ENCODE assay signal across 22 cellular contexts in genomic region chr3:50551293-50552057, GRCh38. TPM values are rescaled to one million over a fixed set of nuclear protein-coding genes. Genes with fewer than 3 reads are reported as not detected.
A peak's percentile ranks its signal among the peaks of the same experiment; 100 is the strongest.
DNase-seq lines count a peak whose midpoint lies in the region; ATAC-seq and TF ChIP-seq lines count a peak whose summit lies in the region.
"Had no signal": no experiment of that assay in that cellular context is flagged by ENCODE, and none has a peak within 500 bp of the region (broad histone marks: within the 10 kb centered on the region; RNA-seq: fewer than 3 reads in every experiment).

No MANE protein-coding gene starts in this region.

- TF ChIP-seq CTCF in Calu3 (IDR thresholded peaks at IDR 0.05; ENCODE audit: unreplicated experiment): no peak
- no peak for TF ChIP-seq CTCF in HEK293 (tag by site-specific recombination; IDR thresholded peaks at IDR 0.05)
- no peak for TF ChIP-seq CTCF in WERI-Rb-1 (IDR thresholded peaks at IDR 0.05; ENCODE audit: low read depth, low read length)

- no peak overlapping the region for H3K4me3 ChIP-seq in HEK293 (ENCODE audit: low read depth, low read length)
- H3K4me3 ChIP-seq in WERI-Rb-1 (ENCODE audit: low read depth, low read length): no peak overlapping the region
- H3K4me3 ChIP-seq: mucosa of descending colon, SK-N-MC, thoracic aorta had no signal

- peak; percentile 31 for DNase-seq in Calu3
- peak; percentile 74 for DNase-seq in WERI-Rb-1
- DNase-seq in left colon: no peak
- DNase-seq in HPDE6-E6E7 (ENCODE audit: extremely low spot score): no peak
- DNase-seq in HEK293T (ENCODE audit: extremely low spot score): no peak
- DNase-seq: activated CD4-positive, alpha-beta T cell treated with anti-CD3 and anti-CD28 coated beads, Interleukin-2, amount 50 U/mL, for 4 hours; activated naive CD4-positive, alpha-beta T cell; activated T-cell treated with anti-CD3 and anti-CD28 coated beads, Interleukin-2, amount 50 U/mL, for 1 hour; DMS 273 treated with DMSO at 0.1 percent for 48 hours; immature natural killer cell; mucosa of descending colon; stimulated activated CD4-positive, alpha-beta T cell treated with anti-CD3 and anti-CD28 coated beads, Interleukin-1b, Interleukin-23, amount 100 ng/mL, for 48 hours; stimulated activated naive CD4-positive, alpha-beta T cell had no signal

- intact Hi-C loops in Calu3 (cut with micrococcal nuclease; ENCODE audit: unreplicated experiment): no loop called here
- intact Hi-C loops in left colon (cut with DNase I, micrococcal nuclease): loop anchor here in 1 of 2 donors (10.0 kb wide), 1 partner anchor 197 kb away; the partner anchor contains the start of genes CYB561D2, NPRL2 and TMEM115

- no TSS peak for BruUV-seq in Calu3 (replicated peaks; lab: Mats Ljungman, UMichigan)

- ATAC-seq in left colon (peak; percentile 27), GM21447 (IDR thresholded peaks at IDR 0.05; ENCODE audit: unreplicated experiment) (no peak), GM19328 (IDR thresholded peaks at IDR 0.05; ENCODE audit: unreplicated experiment) (no peak)
- ATAC-seq: mucosa of descending colon had no signal

- H3K9me3 Mint-ChIP-seq in Calu3 (ENCODE audit: low read depth, unreplicated experiment): no peaks in the 10 kb centered on the region
- H3K9me3 Mint-ChIP-seq: immature natural killer cell; T-helper 2 cell treated with Interferon-gamma antibody and Interleukin-4, amounts not matched to agents 5 μg/mL and 100 μg/mL, for 36 hours had no signal

- H3K36me3 ChIP-seq in HEK293 (ENCODE audit: control insufficient read depth in 2 of 2, insufficient read depth in 1 of 2, low read length in 2 of 2): no peaks in the 10 kb centered on the region
- no peaks in the 10 kb centered on the region for H3K36me3 ChIP-seq in WERI-Rb-1
- H3K36me3 ChIP-seq: thoracic aorta had no signal

- H3K36me3 Mint-ChIP-seq in Calu3 (ENCODE audit: insufficient read depth, unreplicated experiment): no peaks in the 10 kb centered on the region
- H3K36me3 Mint-ChIP-seq: immature natural killer cell had no signal

- H3K4me1 Mint-ChIP-seq in Calu3 (ENCODE audit: low read depth, unreplicated experiment): no peaks in the 10 kb centered on the region

- no peak overlapping the region for H3K27ac Mint-ChIP-seq in Calu3 (ENCODE audit: unreplicated experiment)
- H3K27ac Mint-ChIP-seq: progenitor cell of endocrine pancreas; T-helper 2 cell treated with Interferon-gamma antibody and Interleukin-4, amounts not matched to agents 5 μg/mL and 100 μg/mL, for 36 hours had no signal

- H3K9me3 ChIP-seq in HEK293 (ENCODE audit: control insufficient read depth, insufficient read depth, low read depth, low read length): no peaks in the 10 kb centered on the region
- no peaks in the 10 kb centered on the region for H3K9me3 ChIP-seq in WERI-Rb-1 (ENCODE audit: severe bottlenecking)
- H3K9me3 ChIP-seq: mucosa of descending colon, thoracic aorta had no signal

- no peak overlapping the region for H3K4me3 Mint-ChIP-seq in Calu3 (ENCODE audit: low read depth, unreplicated experiment)
- H3K4me3 Mint-ChIP-seq: immature natural killer cell; T-helper 2 cell treated with Interferon-gamma antibody and Interleukin-4, amounts not matched to agents 5 μg/mL and 100 μg/mL, for 36 hours had no signal

- POLR2A ChIA-PET in HEK293 (lab: Yijun Ruan, JAX): no interaction called here
- POLR2A ChIA-PET in HEK293T (lab: Yijun Ruan, JAX): interaction anchor here (1.0 kb wide), 1 partner anchor 18 kb away, joined by 3 read pairs; the partner anchor contains the start of gene HEMK1

- no peaks in the 10 kb centered on the region for H3K4me1 ChIP-seq in HEK293 (ENCODE audit: control insufficient read depth, insufficient read depth, low read length)

- no peak overlapping the region for H3K27ac ChIP-seq in HEK293 (ENCODE audit: extremely low read depth, low read depth, low read length)
- H3K27ac ChIP-seq in WERI-Rb-1: no peak overlapping the region
- H3K27ac ChIP-seq: C4-2B, SK-N-MC, thoracic aorta had no signal

- CTCF ChIA-PET in Calu3 (lab: Charles Lee) (interaction anchor here (0.6 kb wide), 1 partner anchor 187 kb away, joined by 3 read pairs; no protein-coding TSS in a partner anchor), HEK293 (lab: Yijun Ruan, JAX) (interaction anchor here (0.6 to 2.8 kb wide), 10 partner anchors 8 to 419 kb away, joined by 3 to 27 read pairs (median 4); partner anchors contain the start of genes CYB561D2 and NPRL2), HEK293T (lab: Yijun Ruan, JAX) (interaction anchor here (0.8 to 3.0 kb wide), 5 partner anchors 9 to 33 kb away, joined by 3 to 10 read pairs (median 3); no protein-coding TSS in a partner anchor)

- peaks cover 52% of the 10 kb centered on the region for H3K27me3 Mint-ChIP-seq in Calu3 (ENCODE audit: unreplicated experiment)

- H3K27me3 ChIP-seq in WERI-Rb-1 (ENCODE audit: insufficient read depth, low read depth, severe bottlenecking): no peaks in the 10 kb centered on the region

TF ChIP-seq in HEK293, 187 proteins besides CTCF, POLR2A, EP300 and RAD21:
- TF ChIP-seq ZIC2 (tag by site-specific recombination; IDR thresholded peaks at IDR 0.05): peak; percentile 59
- 0 out of 2 replicates have a peak, but pooled peaks have one; percentile 18 for TF ChIP-seq ZBTB20 (tag by site-specific recombination; IDR thresholded peaks at IDR 0.05)
- no peak for TF ChIP-seq ZNF580 (tag by site-specific recombination; IDR thresholded peaks at IDR 0.05)

TF ChIP-seq in HEK293T, 16 proteins besides CTCF, POLR2A, EP300 and RAD21:
- TF ChIP-seq FOXM1 (IDR thresholded peaks at IDR 0.05; ENCODE audit: borderline replicate concordance): no peak
- TF ChIP-seq ELF4 (IDR thresholded peaks at IDR 0.05): no peak

RNA-seq across cellular contexts. Expression of gene C3orf18, which starts 16.1 kb away (rescaled TPM):
- 2.7 and 3.1 TPM in 2 replicates for total RNA-seq in Calu3 (2022)
- total RNA-seq in left colon: 1 to 10 TPM; 2.1 to 2.8 TPM

RNA-seq across cellular contexts. Expression of gene HEMK1, which starts 17.8 kb away (rescaled TPM):
- total RNA-seq in Calu3 (2022): 17.6 and 20.0 TPM in 2 replicates
- total RNA-seq in left colon: 10 to 100 TPM; 21.9 to 24.8 TPM

RNA-seq across cellular contexts. Expression of gene CACNA2D2, which starts 48.0 kb away (rescaled TPM):
- total RNA-seq in Calu3 (2022) (0.12 TPM in 1 of 2 replicates, not detected in the other), left colon (1 to 10 TPM; 1.9 to 3.2 TPM)
- total RNA-seq: LHCN-M2 had no signal

Comparison
In these comparisons a context has a peak if more than half of its experiments do, and no peak if none do; other contexts are left out.
1. DNase-seq: peak in Calu3 (single experiment) and WERI-Rb-1 (single experiment); none in left colon (0 of 2), HPDE6-E6E7 (single experiment) and HEK293T (single experiment).